ENCODE assay signal across 10 cellular contexts in the genomic region with DNA sequence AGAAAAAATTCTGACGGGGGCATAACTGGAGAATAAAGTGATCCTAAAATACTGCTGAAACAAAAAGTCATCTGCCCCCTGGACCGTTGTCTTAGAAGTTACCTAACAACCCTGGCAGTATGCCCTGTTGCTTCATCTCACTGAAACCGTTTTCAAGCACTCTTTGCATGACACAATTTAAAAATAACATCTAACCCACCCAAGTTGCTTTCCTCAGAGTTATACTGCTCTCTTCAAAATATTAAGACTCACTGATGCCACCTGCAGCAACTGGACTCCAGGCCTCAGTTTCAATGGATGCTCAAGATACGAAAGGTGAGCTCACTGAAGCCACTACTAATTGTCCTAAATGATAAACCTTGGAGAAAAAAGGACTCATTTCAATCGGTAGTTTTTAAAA. TPM values are rescaled to one million over a fixed set of nuclear protein-coding genes. Genes with fewer than 3 reads are reported as not detected.
DNase-seq lines count a peak whose midpoint lies in the region; ATAC-seq and TF ChIP-seq lines count a peak whose summit lies in the region.
"Had no signal": no experiment of that assay in that cellular context is flagged by ENCODE, and none has a peak within 500 bp of the region (broad histone marks: within the 10 kb centered on the region; RNA-seq: fewer than 3 reads in every experiment).

No MANE protein-coding gene starts in this region.

- in situ Hi-C loops in KBM-7 (cut with MboI; ENCODE audit: low pct_unique_long_range_greater_than_20kb, low sequenced_read_pairs) = no loop called here

- no peaks in the 10 kb centered on the region for H3K9me3 ChIP-seq in esophagus muscularis mucosa
- H3K9me3 ChIP-seq in aorta (ENCODE audit: control insufficient read depth, low read length) = no peaks in the 10 kb centered on the region
- H3K9me3 ChIP-seq: ascending aorta had no signal

- H3K36me3 ChIP-seq in esophagus muscularis mucosa (no peaks in the 10 kb centered on the region), aorta (ENCODE audit: control insufficient read depth in 1 of 2, insufficient read depth in 2 of 2, low read length in 1 of 2) (no peaks in the 10 kb centered on the region)

- H3K4me1 ChIP-seq in esophagus muscularis mucosa (peaks cover 44 to 51% (median 49%) of the 10 kb centered on the region in 4 donors), aorta (ENCODE audit: control insufficient read depth in 1 of 2, insufficient read depth in 2 of 2, low read length in 2 of 2) (peaks cover 0 to 8% of the 10 kb centered on the region in 2 donors)
- H3K4me1 ChIP-seq: BLaER1 had no signal

- H3K4me3 ChIP-seq in esophagus muscularis mucosa = no peak overlapping the region
- H3K4me3 ChIP-seq in aorta (ENCODE audit: low read length in 2 of 2) = no peak overlapping the region
- H3K4me3 ChIP-seq: ascending aorta, BLaER1 had no signal

- TF ChIP-seq EP300 in esophagus muscularis mucosa (IDR thresholded peaks at IDR 0.05) = no peak

- WGBS in esophagus muscularis mucosa = 33% methylated on average over 5 of the region's 5 CpGs
- 38 to 42% methylated on average over 5 of the region's 5 CpGs for WGBS in aorta, 2 donors

- TF ChIP-seq POLR2A in esophagus muscularis mucosa (IDR thresholded peaks at IDR 0.05; ENCODE audit: low read depth) = no peak

- H3K27ac ChIP-seq in esophagus muscularis mucosa (replicated peaks in 1 of 4) (peak overlapping the region in 1 of 4 donors; percentile 28), aorta (ENCODE audit: low read depth in 1 of 2, low read length in 2 of 2) (no peak overlapping the region)
- H3K27ac ChIP-seq: ascending aorta, BLaER1 had no signal

- H3K27me3 ChIP-seq in esophagus muscularis mucosa (no peaks in the 10 kb centered on the region), aorta (ENCODE audit: control insufficient read depth in 1 of 2, insufficient read depth in 2 of 2, low read length in 1 of 2) (no peaks in the 10 kb centered on the region)
- H3K27me3 ChIP-seq: ascending aorta, BLaER1 had no signal

- peak in 2 of 3 experiments; percentile 12 to 16 for TF ChIP-seq CTCF in esophagus muscularis mucosa (IDR thresholded peaks at IDR 0.05)

- ATAC-seq in left cardiac atrium = peak in 1 of 2 donors; percentile 32
- ATAC-seq in aorta (ENCODE audit: low FRiP score) = peak; percentile 41
- no peak for ATAC-seq in GM21447 (IDR thresholded peaks at IDR 0.05; ENCODE audit: unreplicated experiment)

- peak; percentile 39 for DNase-seq in left cardiac atrium
- no peak for DNase-seq in cardiac septum (ENCODE audit: low spot score)
- DNase-seq in KBM-7 = peak; percentile 37
- DNase-seq in esophagus muscularis mucosa (ENCODE audit: extremely low spot score) = no peak
- DNase-seq in aorta = no peak
- no peak for DNase-seq in NCI-H1417 treated with DMSO at 0.1 percent for 48 hours (lab: John Stamatoyannopoulos, UW)
- no peak for DNase-seq in activated CD8-positive, alpha-beta memory T cell treated with anti-CD3 and anti-CD28 coated beads, Interleukin-2, amount 50 U/mL, for 4 hours

- intact Hi-C loops in left cardiac atrium (cut with DNase I) (no loop called here), cardiac septum (cut with DNase I) (no loop called here), esophagus muscularis mucosa (cut with DNase I) (no loop called here), aorta (cut with DNase I) (no loop called here)

RNA-seq across cellular contexts. Expression of gene CDK6, which starts 57.4 kb away (rescaled TPM):
- total RNA-seq in left cardiac atrium (10 to 100 TPM; 12.9 to 13.9 TPM), cardiac septum (12.4 TPM), esophagus muscularis mucosa (10 to 100 TPM; 22.2 to 45.4 (median 36.4) TPM), aorta (10 to 100 TPM; 17.3 to 26.0 TPM)
- 1 to 10 TPM; 2.8 to 5.4 TPM for polyA plus RNA-seq in aorta

Comparison
In these comparisons a context has a peak if more than half of its experiments do, and no peak if none do; other contexts are left out.
1. DNase-seq: peak in left cardiac atrium (single experiment) and KBM-7 (single experiment); none in cardiac septum (single experiment), esophagus muscularis mucosa (single experiment), aorta (0 of 2), NCI-H1417 treated with DMSO at 0.1 percent for 48 hours (single experiment) and activated CD8-positive, alpha-beta memory T cell treated with anti-CD3 and anti-CD28 coated beads, Interleukin-2, amount 50 U/mL, for 4 hours (single experiment).